13 cellular contexts compared by ENCODE assay signal in genomic region chr10:13758302-13758701, GRCh38.
DNase-seq lines count a peak whose midpoint lies in the region; ATAC-seq, FAIRE-seq and TF ChIP-seq lines count a peak whose summit lies in the region.
"Had no signal": no experiment of that assay in that cellular context is flagged by ENCODE, and none has a peak within 500 bp of the region (broad histone marks: within the 10 kb centered on the region; RNA-seq: fewer than 3 reads in every experiment).

No MANE protein-coding gene starts in this region.

- TF ChIP-seq RAD21 in A549 (conservative IDR thresholded peaks at IDR 0.05 in 1 of 2, IDR thresholded peaks at IDR 0.05 in 1 of 2) = no peak

- no TSS peak for BruUV-seq in OCI-LY7 (replicated peaks; lab: Mats Ljungman, UMichigan)

- peak in 1 of 2 experiments; percentile 26 for DNase-seq in A549 (ENCODE audit: low read depth in 1 of 2, low spot score in 1 of 2)
- peak; percentile 32 for DNase-seq in GM23248
- DNase-seq in WERI-Rb-1 = peak; percentile 48
- peak; percentile 17 for DNase-seq in iPS DF 19.7 (ENCODE audit: low read depth, low spot score)
- DNase-seq in OCI-LY7 (ENCODE audit: low spot score) = no peak
- no peak for DNase-seq in NCI-H187 (lab: John Stamatoyannopoulos, UW)
- no peak for DNase-seq in central memory CD4-positive, alpha-beta T cell
- DNase-seq: activated CD4-positive, alpha-beta memory T cell treated with anti-CD3 and anti-CD28 coated beads, Interleukin-2, amount 10 ng/mL, durations not matched to agents 7 days and 5 days; Peyer's patch; stimulated activated naive CD4-positive, alpha-beta T cell had no signal

- H3K4me1 ChIP-seq in A549 (peaks cover 4% of the 10 kb centered on the region; the same call in 1 of the 3 replicates), GM23248 (ENCODE audit: insufficient read depth) (peaks cover 9% of the 10 kb centered on the region), OCI-LY7 (ENCODE audit: insufficient read depth, low read length, poor library complexity, severe bottlenecking) (no peaks in the 10 kb centered on the region)
- H3K4me1 ChIP-seq: Peyer's patch had no signal

- no peak overlapping the region for H3K9ac ChIP-seq in GM23248
- H3K9ac ChIP-seq: KMS-11 had no signal

- H4K20me1 ChIP-seq in GM23248 (ENCODE audit: insufficient read depth) = no peaks in the 10 kb centered on the region
- H4K20me1 ChIP-seq in OCI-LY7 (ENCODE audit: insufficient read depth, low read length) = no peaks in the 10 kb centered on the region

- peak overlapping the region; percentile 0 to 41; a peak in 2 of 6 replicates for H3K27ac ChIP-seq in A549
- H3K27ac ChIP-seq in GM23248 = peak overlapping the region; percentile 13
- peak overlapping the region; percentile 41 for H3K27ac ChIP-seq in WERI-Rb-1
- H3K27ac ChIP-seq in OCI-LY7 (ENCODE audit: low read depth, low read length, poor library complexity, severe bottlenecking) = no peak overlapping the region
- H3K27ac ChIP-seq: C4-2B, KMS-11 had no signal

- TF ChIP-seq CTCF in A549 (IDR thresholded peaks at IDR 0.05) = no peak
- no peak for TF ChIP-seq CTCF in WERI-Rb-1 (IDR thresholded peaks at IDR 0.05; ENCODE audit: low read depth, low read length)
- TF ChIP-seq CTCF in OCI-LY7 (conservative IDR thresholded peaks at IDR 0.05; ENCODE audit: low read length) = no peak

- H3K36me3 ChIP-seq in GM23248 (ENCODE audit: low read depth) (no peaks in the 10 kb centered on the region; the same call in 1 of the 2 replicates), WERI-Rb-1 (no peaks in the 10 kb centered on the region), OCI-LY7 (ENCODE audit: insufficient read depth, low read length) (no peaks in the 10 kb centered on the region)
- H3K36me3 ChIP-seq: Peyer's patch had no signal

- no peak overlapping the region for H3K4me2 ChIP-seq in A549
- no peak overlapping the region for H3K4me2 ChIP-seq in GM23248 (ENCODE audit: unreplicated experiment)
- H3K4me2 ChIP-seq in OCI-LY7 (ENCODE audit: low read length) = no peak overlapping the region
- H3K4me2 ChIP-seq: KMS-11 had no signal

- TF ChIP-seq POLR2A in A549 (IDR thresholded peaks at IDR 0.05; ENCODE audit: low read length) = no peak

- ATAC-seq in A549 = no peak
- no peak for ATAC-seq in activated CD4-positive, CD25-positive, alpha-beta regulatory T cell treated with anti-CD3 and anti-CD28 coated beads, Interleukin-2, amount 50 U/mL, for 24 hours

- H2AFZ ChIP-seq in GM23248 = no peak overlapping the region
- no peak overlapping the region for H2AFZ ChIP-seq in OCI-LY7 (ENCODE audit: low read length)

- intact Hi-C loops in OCI-LY7 (cut with micrococcal nuclease; ENCODE audit: unreplicated experiment) = no loop called here

- no peak for TF ChIP-seq EP300 in A549 (IDR thresholded peaks at IDR 0.05)

- POLR2A ChIA-PET in A549 (lab: Yijun Ruan, JAX) = no interaction called here
- POLR2A ChIA-PET in OCI-LY7 (lab: Charles Lee) = no interaction called here

- FAIRE-seq in A549 (lab: Jason Lieb, UNC) = no peak

- H3K4me3 ChIP-seq in A549 (no peak overlapping the region), GM23248 (no peak overlapping the region), WERI-Rb-1 (ENCODE audit: low read depth, low read length) (no peak overlapping the region), OCI-LY7 (ENCODE audit: low read depth, low read length, poor library complexity, severe bottlenecking) (no peak overlapping the region)
- H3K4me3 ChIP-seq: Peyer's patch had no signal

- no peaks in the 10 kb centered on the region for H3K9me3 ChIP-seq in A549
- no peaks in the 10 kb centered on the region for H3K9me3 ChIP-seq in GM23248 (ENCODE audit: low read depth)
- no peaks in the 10 kb centered on the region for H3K9me3 ChIP-seq in WERI-Rb-1 (ENCODE audit: severe bottlenecking)
- no peaks in the 10 kb centered on the region for H3K9me3 ChIP-seq in OCI-LY7 (ENCODE audit: low read length)
- H3K9me3 ChIP-seq: Peyer's patch had no signal

- CTCF ChIA-PET in A549 (lab: Yijun Ruan, JAX) = interaction anchor here (0.8 to 1.3 kb wide), 2 partner anchors 18 to 99 kb away, joined by 3 to 4 read pairs; no protein-coding TSS in a partner anchor
- CTCF ChIA-PET in OCI-LY7 (lab: Charles Lee; ENCODE audit: unreplicated experiment) = no interaction called here

- H3F3A ChIP-seq in GM23248 (ENCODE audit: insufficient read depth) = no peaks in the 10 kb centered on the region

- in situ Hi-C loops in GM23248 (cut with MboI) = no loop called here

- no peaks in the 10 kb centered on the region for H3K9me2 ChIP-seq in GM23248 (ENCODE audit: insufficient read depth)
- H3K9me2 ChIP-seq in OCI-LY7 (ENCODE audit: insufficient read depth, low read length) = no peaks in the 10 kb centered on the region

- no peaks in the 10 kb centered on the region for H3K27me3 ChIP-seq in GM23248 (replicated peaks; ENCODE audit: insufficient read depth)
- H3K27me3 ChIP-seq in WERI-Rb-1 (ENCODE audit: insufficient read depth, low read depth, severe bottlenecking) = no peaks in the 10 kb centered on the region
- H3K27me3 ChIP-seq: Peyer's patch had no signal

- no peaks in the 10 kb centered on the region for H3K79me2 ChIP-seq in GM23248 (ENCODE audit: insufficient read depth)
- H3K79me2 ChIP-seq in OCI-LY7 (ENCODE audit: insufficient read depth, low read depth, low read length) = no peaks in the 10 kb centered on the region

- WGBS in A549 (ENCODE audit: missing lambda C conversion rate) = 81% methylated on average over 2 of the region's 2 CpGs
- WGBS in GM23248 (ENCODE audit: low coverage in 1 of 2, low lambda C conversion rate in 2 of 2, missing lambda C conversion rate in 2 of 2), 2 experiments = 92 to 100% methylated on average over 2 of the region's 2 CpGs

TF ChIP-seq in A549, 52 proteins besides CTCF, POLR2A, EP300 and RAD21:
- TF ChIP-seq ESRRA (IDR thresholded peaks at IDR 0.05; ENCODE audit: borderline replicate concordance, low read length) (no peak), JUNB (IDR thresholded peaks at IDR 0.05) (no peak)

Comparison
In these comparisons a context has a peak if more than half of its experiments do, and no peak if none do; other contexts are left out.
1. DNase-seq: peak in GM23248 (single experiment), WERI-Rb-1 (single experiment) and iPS DF 19.7 (single experiment); none in OCI-LY7 (single experiment), NCI-H187 (0 of 2) and central memory CD4-positive, alpha-beta T cell (single experiment).